19 cellular contexts compared by ENCODE assay signal in the genomic region with DNA sequence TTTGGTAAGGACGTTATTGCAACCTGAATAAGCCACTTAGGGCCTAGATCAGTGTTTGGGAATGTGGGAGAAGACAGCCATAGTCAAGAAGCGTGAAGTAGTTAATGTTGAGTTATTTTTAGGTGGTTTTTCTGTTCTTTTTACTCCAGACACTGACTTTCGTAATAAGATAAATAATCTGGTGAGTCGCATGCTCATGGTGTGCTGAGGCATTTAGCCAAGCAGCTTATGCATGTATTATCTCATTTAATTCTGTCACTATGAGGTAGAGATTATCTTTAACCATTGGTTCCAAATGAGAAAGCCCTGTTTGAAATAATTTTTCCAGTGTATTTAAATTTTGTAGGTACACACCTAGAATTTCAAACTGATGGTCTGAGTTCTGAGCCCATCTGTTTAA.
DNase-seq lines count a peak whose midpoint lies in the region; ATAC-seq and TF ChIP-seq lines count a peak whose summit lies in the region.
"Had no signal": no experiment of that assay in that cellular context is flagged by ENCODE, and none has a peak within 500 bp of the region (broad histone marks: within the 10 kb centered on the region; RNA-seq: fewer than 3 reads in every experiment).

No MANE protein-coding gene starts in this region.

- no peak for TF ChIP-seq RAD21 in IMR-90 (IDR thresholded peaks at IDR 0.05; ENCODE audit: low read length)

- H3K9me3 ChIP-seq in IMR-90 (ENCODE audit: control insufficient read depth, insufficient read depth, low read length), result no peaks in the 10 kb centered on the region
- H3K9me3 ChIP-seq: ascending aorta, BE2C, gastroesophageal sphincter, neutrophil, transverse colon had no signal

- in situ Hi-C loops in IMR-90 (cut with MboI; ENCODE audit: low sequenced_read_pairs), result no loop called here

- no peak overlapping the region for H3K23ac ChIP-seq in IMR-90 (ENCODE audit: low read depth, low read length)

- H2AFZ ChIP-seq in IMR-90 (replicated peaks; ENCODE audit: low read length, poor library complexity), result no peak overlapping the region

- no TSS peak for BruUV-seq in IMR-90 (replicated peaks; lab: Mats Ljungman, UMichigan)

- H3K27me3 ChIP-seq in IMR-90 (ENCODE audit: control insufficient read depth, insufficient read depth, low read length), result no peaks in the 10 kb centered on the region
- H3K27me3 ChIP-seq: ascending aorta, BE2C, gastroesophageal sphincter, neutrophil, transverse colon had no signal

- no CpG with 5 or more reads among the region's 4 CpGs for WGBS in IMR-90 (ENCODE audit: extremely low coverage in 2 of 2, insufficient read length in 1 of 2), 2 experiments

- peaks cover 13% of the 10 kb centered on the region for H3K9me1 ChIP-seq in IMR-90 (ENCODE audit: insufficient read depth, low read length)

- ATAC-seq in IMR-90 (ENCODE audit: low read depth), result peak; percentile 55
- no peak for ATAC-seq in GM21390 (IDR thresholded peaks at IDR 0.05; ENCODE audit: unreplicated experiment)
- no peak for ATAC-seq in WTC11
- ATAC-seq: activated CD8-positive, alpha-beta T cell treated with anti-CD3 and anti-CD28 coated beads for 36 hours; gastroesophageal sphincter had no signal

- no peak overlapping the region for H4K8ac ChIP-seq in IMR-90 (ENCODE audit: low read depth in 2 of 2, low read length in 2 of 2)

- TF ChIP-seq CTCF in AG10803 (conservative IDR thresholded peaks at IDR 0.05; ENCODE audit: low read length) (no peak), IMR-90 (conservative IDR thresholded peaks at IDR 0.05; ENCODE audit: low read depth, low read length) (no peak), WTC11 (IDR thresholded peaks at IDR 0.05) (no peak)

- H2AK9ac ChIP-seq in IMR-90 (replicated peaks; ENCODE audit: low read depth, low read length, poor library complexity), result no peak overlapping the region

- no peak overlapping the region for H2BK15ac ChIP-seq in IMR-90 (ENCODE audit: low read depth, low read length)

- intact Hi-C loops in IMR-90 (cut with micrococcal nuclease), result no loop called here

- H3K18ac ChIP-seq in IMR-90 (ENCODE audit: low read depth, low read length), result no peak overlapping the region

- CTCF ChIA-PET in IMR-90 (lab: Yijun Ruan, JAX), result interaction anchor here (0.5 kb wide), 1 partner anchor 66 kb away, joined by 4 read pairs; no protein-coding TSS in a partner anchor
- CTCF ChIA-PET in WTC11 (lab: Charles Lee), result interaction anchor here (1.1 kb wide), 1 partner anchor 64 kb away, joined by 3 read pairs; no protein-coding TSS in a partner anchor

- H3K4me3 ChIP-seq in AG10803 (ENCODE audit: low read length) (no peak overlapping the region), IMR-90 (ENCODE audit: insufficient read depth, low read depth, low read length) (no peak overlapping the region)
- H3K4me3 ChIP-seq: ascending aorta, gastroesophageal sphincter, transverse colon had no signal

- no peak overlapping the region for H4K91ac ChIP-seq in IMR-90 (ENCODE audit: insufficient read depth, low read depth, low read length)

- H3K27ac ChIP-seq in IMR-90 (ENCODE audit: insufficient read depth, low read length), result no peak overlapping the region
- H3K27ac ChIP-seq: ascending aorta, gastroesophageal sphincter, transverse colon, VCaP had no signal

- peak; percentile 68 for DNase-seq in AG10803 (ENCODE audit: low read depth)
- peak; percentile 75 for DNase-seq in IMR-90
- peak; percentile 16 for DNase-seq in astrocyte of the hippocampus (ENCODE audit: low read depth, low spot score)
- peak; percentile 40 for DNase-seq in foreskin melanocyte
- no peak for DNase-seq in WTC11 (ENCODE audit: low spot score)
- DNase-seq in NCI-H146 treated with DMSO at 0.1 percent for 48 hours (lab: John Stamatoyannopoulos, UW; ENCODE audit: unreplicated experiment), result no peak
- DNase-seq in dermis blood vessel endothelial cell, result no peak
- DNase-seq: activated CD8-positive, alpha-beta T cell treated with anti-CD3 and anti-CD28 coated beads for 36 hours; BE2C; GOT3; NCI-H1092 treated with DMSO at 0.1 percent for 48 hours; NCI-H2171 treated with DMSO at 0.1 percent for 48 hours; stimulated activated CD4-positive, alpha-beta T cell treated with anti-CD3 and anti-CD28 coated beads, Interleukin-4, amount 100 ng/mL, for 4 hours; transverse colon had no signal

- H3K56ac ChIP-seq in IMR-90 (ENCODE audit: extremely low read depth, insufficient read depth, low read length), result no peak overlapping the region

- no peak overlapping the region for H2BK120ac ChIP-seq in IMR-90 (ENCODE audit: low read depth, low read length)

- no peak overlapping the region for H2BK5ac ChIP-seq in IMR-90 (ENCODE audit: low read depth, low read length, poor library complexity, severe bottlenecking)

- dilution Hi-C loops in IMR-90 (cut with HindIII; ENCODE audit: low sequenced_read_pairs, unreplicated experiment), result no loop called here

- no peak overlapping the region for H3K4ac ChIP-seq in IMR-90 (ENCODE audit: low read depth, low read length)

- no peak for TF ChIP-seq POLR2A in IMR-90 (IDR thresholded peaks at IDR 0.05; ENCODE audit: low read depth, low read length)

- no peaks in the 10 kb centered on the region for H3K9me3 Mint-ChIP-seq in WTC11
- H3K9me3 Mint-ChIP-seq: activated CD8-positive, alpha-beta T cell treated with anti-CD3 and anti-CD28 coated beads for 36 hours had no signal

- H3K4me1 ChIP-seq in IMR-90 (ENCODE audit: control insufficient read depth, insufficient read depth, low read length), result peaks cover 1% of the 10 kb centered on the region; the same call in 1 of the 2 replicates
- H3K4me1 ChIP-seq: ascending aorta had no signal

- H2BK20ac ChIP-seq in IMR-90 (ENCODE audit: low read depth, low read length), result no peak overlapping the region

- POLR2A ChIA-PET in IMR-90 (lab: Charles Lee; ENCODE audit: unreplicated experiment), result no interaction called here
- POLR2A ChIA-PET in WTC11 (lab: Charles Lee), result no interaction called here

- no peak overlapping the region for H3K14ac ChIP-seq in IMR-90 (replicated peaks; ENCODE audit: low read depth, low read length)

- H3K4me2 ChIP-seq in IMR-90 (ENCODE audit: low read depth, low read length), result no peak overlapping the region

- H3K36me3 ChIP-seq in IMR-90 (ENCODE audit: control insufficient read depth, insufficient read depth, low read length), result no peaks in the 10 kb centered on the region
- H3K36me3 ChIP-seq: ascending aorta, BE2C, gastroesophageal sphincter, neutrophil, transverse colon had no signal

- H3K4me3 Mint-ChIP-seq in WTC11, result no peak overlapping the region
- H3K4me3 Mint-ChIP-seq: activated CD8-positive, alpha-beta T cell treated with anti-CD3 and anti-CD28 coated beads for 36 hours had no signal

- H3K36me3 Mint-ChIP-seq in WTC11, result no peaks in the 10 kb centered on the region

- peaks cover 25 to 82% of the 10 kb centered on the region in 2 experiments for H3K79me1 ChIP-seq in IMR-90 (ENCODE audit: low read depth in 1 of 2, low read length in 2 of 2)

- H4K5ac ChIP-seq in IMR-90 (ENCODE audit: low read depth, low read length), result no peak overlapping the region

- no peak overlapping the region for H2AK5ac ChIP-seq in IMR-90 (ENCODE audit: low read depth, low read length)

- peaks cover 73% of the 10 kb centered on the region for H4K20me1 ChIP-seq in IMR-90 (ENCODE audit: insufficient read depth, low read length)

- H3K4me1 Mint-ChIP-seq in WTC11, result peaks cover 67% of the 10 kb centered on the region

- H3K27me3 Mint-ChIP-seq in WTC11 (ENCODE audit: low read depth), result no peaks in the 10 kb centered on the region
- H3K27me3 Mint-ChIP-seq: activated CD8-positive, alpha-beta T cell treated with anti-CD3 and anti-CD28 coated beads for 36 hours had no signal

- no peak overlapping the region for H3K27ac Mint-ChIP-seq in WTC11
- H3K27ac Mint-ChIP-seq: activated CD8-positive, alpha-beta T cell treated with anti-CD3 and anti-CD28 coated beads for 36 hours had no signal

- H3K9ac ChIP-seq in IMR-90 (ENCODE audit: low read depth, low read length), result no peak overlapping the region

TF ChIP-seq in IMR-90, 13 proteins besides CTCF, POLR2A, EP300 and RAD21 (continues in another document):
- no peak for TF ChIP-seq MAZ (IDR thresholded peaks at IDR 0.05; ENCODE audit: borderline replicate concordance, low read depth, low read length)
- no peak for TF ChIP-seq RFX5 (IDR thresholded peaks at IDR 0.05; ENCODE audit: low read depth, low read length)
- no peak for TF ChIP-seq SMC3 (IDR thresholded peaks at IDR 0.05; ENCODE audit: low read depth, low read length)
- TF ChIP-seq, protein P1, sequence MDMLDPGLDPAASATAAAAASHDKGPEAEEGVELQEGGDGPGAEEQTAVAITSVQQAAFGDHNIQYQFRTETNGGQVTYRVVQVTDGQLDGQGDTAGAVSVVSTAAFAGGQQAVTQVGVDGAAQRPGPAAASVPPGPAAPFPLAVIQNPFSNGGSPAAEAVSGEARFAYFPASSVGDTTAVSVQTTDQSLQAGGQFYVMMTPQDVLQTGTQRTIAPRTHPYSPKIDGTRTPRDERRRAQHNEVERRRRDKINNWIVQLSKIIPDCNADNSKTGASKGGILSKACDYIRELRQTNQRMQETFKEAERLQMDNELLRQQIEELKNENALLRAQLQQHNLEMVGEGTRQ (IDR thresholded peaks at IDR 0.05; ENCODE audit: low read depth, low read length), result no peak
- 0 out of 2 replicates have a peak, but pooled peaks have one; percentile 27 for TF ChIP-seq BHLHE40 (IDR thresholded peaks at IDR 0.05; ENCODE audit: low read depth, low read length)

TF ChIP-seq in WTC11, 78 proteins besides CTCF, POLR2A, EP300 and RAD21:
- TF ChIP-seq GTF2I (CRISPR knock-in tag; conservative IDR thresholded peaks at IDR 0.05), result no peak
- TF ChIP-seq FOXK1 (CRISPR knock-in tag; IDR thresholded peaks at IDR 0.05), result no peak

Comparison
In these comparisons a context has a peak if more than half of its experiments do, and no peak if none do; other contexts are left out.
1. DNase-seq: peak in AG10803 (single experiment), IMR-90 (single experiment), astrocyte of the hippocampus (single experiment) and foreskin melanocyte (single experiment); none in WTC11 (single experiment), NCI-H146 treated with DMSO at 0.1 percent for 48 hours (single experiment) and dermis blood vessel endothelial cell (single experiment).